27 cellular contexts compared by ENCODE assay signal in the genomic region with DNA sequence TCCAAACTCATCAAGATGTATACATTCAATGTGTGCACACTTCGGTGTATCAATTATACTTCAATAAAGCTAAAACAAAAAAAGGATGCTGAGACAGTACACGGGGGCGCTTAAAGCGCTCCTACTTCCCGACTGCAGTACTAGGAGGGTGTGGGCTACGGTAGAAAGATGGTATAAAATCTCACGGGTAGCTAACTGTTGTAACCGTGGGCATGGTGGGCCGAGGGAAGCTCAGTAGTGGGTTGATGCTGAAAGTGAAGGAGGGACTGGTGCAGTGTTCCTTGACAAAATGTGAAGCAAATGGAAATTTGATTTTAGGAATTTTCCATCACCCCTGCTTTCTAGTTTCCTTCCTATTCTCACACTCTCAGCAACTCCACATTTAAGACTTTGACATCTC.
"Had no signal": no experiment of that assay in that cellular context is flagged by ENCODE, and none has a peak within 500 bp of the region (broad histone marks: within the 10 kb centered on the region; RNA-seq: fewer than 3 reads in every experiment).

No MANE protein-coding gene starts in this region.

- H3K27ac Mint-ChIP-seq: natural killer cell; stimulated activated effector memory CD8-positive, alpha-beta T cell treated with anti-CD3 and anti-CD28 coated beads, Interleukin-12 subunit alpha, Interleukin-12 subunit beta, amount 100 ng/mL, for 72 hours; stimulated activated naive CD8-positive, alpha-beta T cell treated with anti-CD3 and anti-CD28 coated beads, Interleukin-15, amount 100 ng/mL, for 72 hours; type B pancreatic cell had no signal

- H3K9me3 ChIP-seq: neutrophil, pancreas, psoas muscle, right lobe of liver, sigmoid colon, suprapubic skin, testis, tibial artery, transverse colon, upper lobe of right lung, uterus had no signal

- DNase-seq: naive B cell; natural killer cell; nucleus accumbens; pancreas; psoas muscle; right cardiac atrium; right lobe of liver; sigmoid colon; small intestine; stimulated activated CD4-positive, alpha-beta T cell treated with anti-CD3 and anti-CD28 coated beads, Interleukin-15, amount 100 ng/mL, for 24 hours; stimulated activated CD4-positive, alpha-beta T cell treated with anti-CD3 and anti-CD28 coated beads, Interleukin-2, amount 100 ng/mL, for 24 hours; stimulated activated CD4-positive, alpha-beta T cell treated with anti-CD3 and anti-CD28 coated beads, Interleukin-2, amount 100 ng/mL, for 48 hours; stimulated activated CD4-positive, alpha-beta T cell treated with anti-CD3 and anti-CD28 coated beads, Interleukin-4, amount 100 ng/mL, for 24 hours; stimulated activated naive CD4-positive, alpha-beta T cell; stimulated activated naive CD8-positive, alpha-beta T cell treated with anti-CD3 and anti-CD28 coated beads, Interleukin-15, amount 100 ng/mL, for 72 hours; stimulated activated naive CD8-positive, alpha-beta T cell treated with anti-CD3 and anti-CD28 coated beads, Interleukin-15, Interleukin-2, amounts not matched to agents 100 U/mL and 50 U/mL, for 24 hours; substantia nigra; testis; tibial artery; transverse colon; upper lobe of right lung; uterus had no signal

- H3K27ac ChIP-seq: neutrophil, pancreas, psoas muscle, right lobe of liver, sigmoid colon, suprapubic skin, testis, tibial artery, transverse colon, upper lobe of right lung, uterus had no signal

- H3K4me3 Mint-ChIP-seq: naive B cell; natural killer cell; stimulated activated effector memory CD8-positive, alpha-beta T cell treated with anti-CD3 and anti-CD28 coated beads, Interleukin-12 subunit alpha, Interleukin-12 subunit beta, amount 100 ng/mL, for 72 hours; stimulated activated naive CD8-positive, alpha-beta T cell treated with anti-CD3 and anti-CD28 coated beads, Interleukin-15, amount 100 ng/mL, for 72 hours; type B pancreatic cell had no signal

- ATAC-seq: natural killer cell; pancreas; psoas muscle; right cardiac atrium; right lobe of liver; stimulated activated effector memory CD8-positive, alpha-beta T cell treated with anti-CD3 and anti-CD28 coated beads, Interleukin-12 subunit alpha, Interleukin-12 subunit beta, amount 100 ng/mL, for 72 hours; stimulated activated naive CD8-positive, alpha-beta T cell treated with anti-CD3 and anti-CD28 coated beads, Interleukin-15, amount 100 ng/mL, for 72 hours; stimulated activated naive CD8-positive, alpha-beta T cell treated with anti-CD3 and anti-CD28 coated beads, Interleukin-15, Interleukin-2, amounts not matched to agents 100 U/mL and 50 U/mL, for 24 hours; upper lobe of right lung had no signal

- H3K4me1 ChIP-seq: pancreas, psoas muscle, right lobe of liver, testis, tibial artery, uterus had no signal

- H3K27me3 ChIP-seq: neutrophil, pancreas, right lobe of liver, sigmoid colon, suprapubic skin, testis, transverse colon, uterus had no signal

- H3K9me3 Mint-ChIP-seq: natural killer cell; nephron; stimulated activated effector memory CD8-positive, alpha-beta T cell treated with anti-CD3 and anti-CD28 coated beads, Interleukin-12 subunit alpha, Interleukin-12 subunit beta, amount 100 ng/mL, for 72 hours; stimulated activated naive CD8-positive, alpha-beta T cell treated with anti-CD3 and anti-CD28 coated beads, Interleukin-15, amount 100 ng/mL, for 72 hours; type B pancreatic cell had no signal

- H3K36me3 Mint-ChIP-seq: naive B cell; natural killer cell; stimulated activated effector memory CD8-positive, alpha-beta T cell treated with anti-CD3 and anti-CD28 coated beads, Interleukin-12 subunit alpha, Interleukin-12 subunit beta, amount 100 ng/mL, for 72 hours; type B pancreatic cell had no signal

- H3K27me3 Mint-ChIP-seq: stimulated activated naive CD8-positive, alpha-beta T cell treated with anti-CD3 and anti-CD28 coated beads, Interleukin-15, amount 100 ng/mL, for 72 hours had no signal
